Comparison of ENCODE assay signal across 8 cellular contexts in the genomic region with DNA sequence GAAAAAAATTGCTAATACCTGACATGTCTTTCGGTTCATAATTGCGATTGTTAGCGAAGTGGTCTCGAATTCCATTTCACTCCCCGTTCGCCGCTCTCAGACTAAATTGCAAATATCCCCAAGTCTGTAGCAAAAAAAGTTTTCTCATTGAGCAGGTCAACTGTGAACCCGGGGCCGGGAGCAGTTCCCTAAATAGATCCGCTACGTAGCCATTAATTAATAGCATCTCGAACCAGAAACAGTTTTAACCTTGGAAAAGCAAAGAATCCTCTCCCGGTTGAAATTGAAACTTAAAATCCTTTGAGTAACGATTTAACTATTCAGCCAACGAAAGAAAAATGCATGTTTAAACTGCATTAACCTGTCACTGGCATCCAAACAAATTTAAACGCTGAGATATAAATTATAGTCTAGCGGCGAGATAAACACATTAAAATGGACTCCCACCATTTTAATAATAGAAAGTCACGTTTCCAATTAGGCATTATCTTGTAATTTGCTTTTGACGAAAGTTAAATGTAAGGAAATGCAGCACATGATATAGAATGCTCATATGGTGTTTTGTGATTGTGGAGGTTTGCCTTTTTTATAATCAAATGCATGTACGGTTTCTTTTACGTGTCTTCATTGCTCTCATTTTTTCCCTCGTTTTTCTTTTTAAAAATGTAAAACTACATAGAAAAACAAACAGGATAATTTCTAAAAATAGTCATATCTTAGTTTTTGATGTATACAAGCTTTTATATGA. TPM values are rescaled to one million over a fixed set of nuclear protein-coding genes. Genes with fewer than 3 reads are reported as not detected.
A peak's percentile ranks its signal among the peaks of the same experiment; 100 is the strongest.
DNase-seq lines count a peak whose midpoint lies in the region; ATAC-seq, FAIRE-seq and TF ChIP-seq lines count a peak whose summit lies in the region.

No MANE protein-coding gene starts in this region.

- TF ChIP-seq EP300 in suprapubic skin (IDR thresholded peaks at IDR 0.05), result no peak

- peak overlapping the region; percentile 72 for H3K27ac ChIP-seq in suprapubic skin

- intact Hi-C loops in activated B cell treated with CpG ODN at 0.5 μM for 24 hours (cut with micrococcal nuclease), result loop anchor here (2.0 to 10.0 kb wide), 2 partner anchors 66 to 950 kb away; a partner anchor contains a TSS

- H3K27me3 Mint-ChIP-seq in stimulated activated naive CD8-positive, alpha-beta T cell treated with anti-CD3 and anti-CD28 coated beads, Interleukin-15, Interleukin-2, amounts not matched to agents 100 ng/mL and 50 ng/mL, for 24 hours, result peaks cover 79% of the 10 kb centered on the region
- peaks cover 56% of the 10 kb centered on the region for H3K27me3 Mint-ChIP-seq in activated B cell treated with CpG ODN at 0.5 μM for 24 hours

- peaks cover 3% of the 10 kb centered on the region for H3K36me3 Mint-ChIP-seq in stimulated activated naive CD8-positive, alpha-beta T cell treated with anti-CD3 and anti-CD28 coated beads, Interleukin-15, Interleukin-2, amounts not matched to agents 100 ng/mL and 50 ng/mL, for 24 hours (ENCODE audit: low read depth)
- H3K36me3 Mint-ChIP-seq in activated B cell treated with CpG ODN at 0.5 μM for 24 hours (ENCODE audit: low read depth), result no peaks in the 10 kb centered on the region

- DNase-seq in stimulated activated naive CD8-positive, alpha-beta T cell treated with anti-CD3 and anti-CD28 coated beads, Interleukin-15, Interleukin-2, amounts not matched to agents 100 U/mL and 50 U/mL, for 24 hours, result no peak
- DNase-seq in activated B cell treated with CpG ODN at 0.5 μM for 24 hours (no peak), suprapubic skin (ENCODE audit: low spot score in 2 of 2) (no peak), GOT3 (lab: John Stamatoyannopoulos, UW) (no peak), SKM-1 treated with dmso at 0.1 percent for 144 hours (lab: John Stamatoyannopoulos, UW; ENCODE audit: unreplicated experiment) (no peak), GM12891 (ENCODE audit: insufficient read length, low spot score) (no peak)

- H3K4me1 ChIP-seq in suprapubic skin, result peaks cover 12% of the 10 kb centered on the region

- H3K27ac Mint-ChIP-seq in stimulated activated naive CD8-positive, alpha-beta T cell treated with anti-CD3 and anti-CD28 coated beads, Interleukin-15, Interleukin-2, amounts not matched to agents 100 ng/mL and 50 ng/mL, for 24 hours, result no peak overlapping the region
- H3K27ac Mint-ChIP-seq in activated B cell treated with CpG ODN at 0.5 μM for 24 hours, result peak overlapping the region; percentile 69

- TF ChIP-seq POLR2A in suprapubic skin (IDR thresholded peaks at IDR 0.05), result no peak
- TF ChIP-seq POLR2A in GM12891 (IDR thresholded peaks at IDR 0.05; ENCODE audit: low read depth, low read length), result no peak

- 7% methylated on average over 23 of the region's 23 CpGs for WGBS in suprapubic skin

- H3K27me3 ChIP-seq in suprapubic skin, result peaks cover 95% of the 10 kb centered on the region

- peak overlapping the region; percentile 83 for H3K4me3 Mint-ChIP-seq in stimulated activated naive CD8-positive, alpha-beta T cell treated with anti-CD3 and anti-CD28 coated beads, Interleukin-15, Interleukin-2, amounts not matched to agents 100 ng/mL and 50 ng/mL, for 24 hours
- H3K4me3 Mint-ChIP-seq in activated B cell treated with CpG ODN at 0.5 μM for 24 hours, result peak overlapping the region; percentile 86

- H3K9me3 ChIP-seq in iPS-18c (ENCODE audit: control insufficient read depth, insufficient read depth, low read length), result peaks cover 10% of the 10 kb centered on the region
- H3K9me3 ChIP-seq in suprapubic skin, result peaks cover 10% of the 10 kb centered on the region

- H3K4me1 Mint-ChIP-seq in stimulated activated naive CD8-positive, alpha-beta T cell treated with anti-CD3 and anti-CD28 coated beads, Interleukin-15, Interleukin-2, amounts not matched to agents 100 ng/mL and 50 ng/mL, for 24 hours (ENCODE audit: low read depth), result peaks cover 14% of the 10 kb centered on the region
- H3K4me1 Mint-ChIP-seq in activated B cell treated with CpG ODN at 0.5 μM for 24 hours, result peaks cover 7% of the 10 kb centered on the region

- CTCF ChIA-PET in activated B cell treated with CpG ODN at 0.5 μM for 24 hours (lab: Charles Lee), result interaction anchor here (1.2 kb wide), 1 partner anchor 23 kb away, joined by 3 read pairs; no protein-coding TSS in a partner anchor

- H3K9me3 Mint-ChIP-seq in stimulated activated naive CD8-positive, alpha-beta T cell treated with anti-CD3 and anti-CD28 coated beads, Interleukin-15, Interleukin-2, amounts not matched to agents 100 ng/mL and 50 ng/mL, for 24 hours, result no peaks in the 10 kb centered on the region
- H3K9me3 Mint-ChIP-seq in activated B cell treated with CpG ODN at 0.5 μM for 24 hours, result no peaks in the 10 kb centered on the region

- no peaks in the 10 kb centered on the region for H3K36me3 ChIP-seq in suprapubic skin

- TF ChIP-seq CTCF in activated B cell treated with CpG ODN at 0.5 μM for 24 hours (IDR thresholded peaks at IDR 0.05) (no peak), suprapubic skin (IDR thresholded peaks at IDR 0.05) (no peak)

- FAIRE-seq in GM12891 (lab: Jason Lieb, UNC), result no peak

- POLR2A ChIA-PET in activated B cell treated with CpG ODN at 0.5 μM for 24 hours (lab: Charles Lee), result no interaction called here

- H3K4me3 ChIP-seq in iPS-18c (ENCODE audit: insufficient read depth, low read depth, low read length) (peak overlapping the region; percentile 40; the same call in 1 of the 2 replicates), suprapubic skin (peak overlapping the region; percentile 66)

- ATAC-seq in stimulated activated naive CD8-positive, alpha-beta T cell treated with anti-CD3 and anti-CD28 coated beads, Interleukin-15, Interleukin-2, amounts not matched to agents 100 U/mL and 50 U/mL, for 24 hours, result no peak
- no peak for ATAC-seq in activated B cell treated with CpG ODN at 0.5 μM for 24 hours (ENCODE audit: low read depth)

TF ChIP-seq in GM12891, 5 proteins besides CTCF, POLR2A, EP300 and RAD21:
- TF ChIP-seq POU2F2 (IDR thresholded peaks at IDR 0.05; ENCODE audit: low read depth, low read length), result no peak
- TF ChIP-seq POLR2AphosphoS5 (IDR thresholded peaks at IDR 0.05; ENCODE audit: low read depth, low read length), result no peak
- TF ChIP-seq PAX5 (IDR thresholded peaks at IDR 0.05; ENCODE audit: insufficient read depth, low read length, severe bottlenecking), result no peak
- TF ChIP-seq SPI1 (IDR thresholded peaks at IDR 0.05; ENCODE audit: low read depth, low read length), result no peak
- TF ChIP-seq TAF1 (IDR thresholded peaks at IDR 0.05; ENCODE audit: low read depth, low read length), result no peak
TF ChIP-seq in GM12891: peak in this region for 0.

RNA-seq across cellular contexts. Expression of a gene that starts 0.7 kb away (rescaled TPM):
- total RNA-seq in activated B cell treated with CpG ODN at 0.5 μM for 24 hours (0.10 TPM in 1 of 2 replicates, not detected in the other), suprapubic skin (under 1 TPM in 2 of 4 donors, not detected in 2; 0.40 to 0.42 TPM)
- 0.04 TPM for polyA plus RNA-seq in GM12891 (2012; ENCODE audit: low read depth, missing spikeins)

RNA-seq across cellular contexts. Expression of a gene that starts 48.4 kb away (rescaled TPM):
- total RNA-seq in activated B cell treated with CpG ODN at 0.5 μM for 24 hours, result not detected in 2 replicates
- total RNA-seq in suprapubic skin, result not detected
- polyA plus RNA-seq in GM12891 (2012; ENCODE audit: low read depth, missing spikeins), result not detected
